Comparison of ENCODE assay signal across 33 cellular contexts in genomic region chr1:101816262-101816661, GRCh38.
"Had no signal": no experiment of that assay in that cellular context is flagged by ENCODE, and none has a peak within 500 bp of the region (broad histone marks: within the 10 kb centered on the region; RNA-seq: fewer than 3 reads in every experiment).

No MANE protein-coding gene starts in this region.

- H3K4me1 ChIP-seq: ascending aorta, Peyer's patch, SJSA1 had no signal

- DNase-seq: activated CD4-positive, alpha-beta memory T cell treated with anti-CD3 and anti-CD28 coated beads, Interleukin-2, amount 10 ng/mL, durations not matched to agents 7 days and 5 days; activated CD4-positive, alpha-beta T cell treated with anti-CD3 and anti-CD28 coated beads for 1 hour; activated CD4-positive, alpha-beta T cell treated with anti-CD3 and anti-CD28 coated beads for 48 hours; activated CD4-positive, CD25-positive, alpha-beta regulatory T cell; activated CD8-positive, alpha-beta memory T cell treated with anti-CD3 and anti-CD28 coated beads for 24 hours; activated effector memory CD4-positive, alpha-beta T cell treated with anti-CD3 and anti-CD28 coated beads, Interleukin-2, amount 50 U/mL, for 16 hours; activated naive CD4-positive, alpha-beta T cell; activated naive CD4-positive, alpha-beta T cell treated with anti-CD3 and anti-CD28 coated beads, Interleukin-2, amount 50 U/mL, for 16 hours; activated naive CD8-positive, alpha-beta T cell treated with anti-CD3 and anti-CD28 coated beads for 36 hours; activated T-cell treated with anti-CD3 and anti-CD28 coated beads, Interleukin-2, amount 50 U/mL, for 1 hour; activated T-cell treated with anti-CD3 and anti-CD28 coated beads, Interleukin-2, amount 50 U/mL, for 72 hours; amygdala; Karpas-422; KBM-7; NCI-H1436; NCI-H187; NCI-H2029 treated with DMSO at 0.1 percent for 48 hours; NCI-H345; NCI-H510A treated with DMSO at 0.1 percent for 48 hours; NK-92 treated with Interleukin-12 subunit alpha and Interleukin-12 subunit beta, amount 100 ng/mL, for 24 hours; PC-3; Peyer's patch; RPMI8226; SHP77 treated with DMSO at 0.1 percent for 48 hours; SW 1271; T-helper 1 cell; T-helper 2 cell; T-helper 9 cell; WERI-Rb-1 had no signal

- H3K36me3 ChIP-seq: ascending aorta, cardiac muscle cell, Peyer's patch, SJSA1, WERI-Rb-1 had no signal

- H3K27ac ChIP-seq: ascending aorta, cardiac muscle cell, Peyer's patch, SJSA1, WERI-Rb-1 had no signal

- H3K4me3 ChIP-seq: ascending aorta, cardiac muscle cell, Peyer's patch, SJSA1 had no signal

- H3K9me3 ChIP-seq: ascending aorta, Peyer's patch, SJSA1 had no signal

- ATAC-seq: activated T-cell treated with anti-CD3 and anti-CD28 coated beads, Interleukin-2, amount 50 U/mL, for 72 hours; activated T-helper 17 cell treated with anti-CD3 and anti-CD28 coated beads, Interleukin-2, amount 50 U/mL, for 72 hours; PC-3 had no signal

- H3K27me3 ChIP-seq: ascending aorta, cardiac muscle cell, Peyer's patch, SJSA1 had no signal
